Comparison of ENCODE assay signal across 18 cellular contexts in the genomic region with DNA sequence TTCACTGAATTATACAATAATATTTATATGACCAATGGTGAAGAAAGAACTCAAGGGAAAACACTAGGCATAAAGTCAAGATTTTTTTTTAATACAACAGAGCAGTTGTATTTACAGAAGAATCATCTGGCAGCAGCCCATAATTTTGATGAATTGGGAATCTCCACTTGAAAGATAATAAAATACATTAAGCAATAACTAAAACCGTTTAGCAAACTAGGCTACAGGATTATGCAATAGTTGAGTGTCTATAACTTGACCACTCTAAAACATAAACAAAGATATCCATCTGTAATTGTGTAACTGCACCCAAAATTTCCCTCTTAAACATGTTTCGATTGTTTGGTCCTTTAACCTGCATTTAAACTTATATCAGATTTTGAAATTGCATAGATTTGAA.
A peak's percentile ranks its signal among the peaks of the same experiment; 100 is the strongest.
DNase-seq lines count a peak whose midpoint lies in the region; ATAC-seq and TF ChIP-seq lines count a peak whose summit lies in the region.
"Had no signal": no experiment of that assay in that cellular context is flagged by ENCODE, and none has a peak within 500 bp of the region (broad histone marks: within the 10 kb centered on the region; RNA-seq: fewer than 3 reads in every experiment).

No MANE protein-coding gene starts in this region.

- no peaks in the 10 kb centered on the region for H3K36me3 ChIP-seq in adipocyte (ENCODE audit: control insufficient read depth, insufficient read depth, low read length, severe bottlenecking)
- H3K36me3 ChIP-seq: lower lobe of right lung, pancreas, SJCRH30, uterus had no signal

- no peaks in the 10 kb centered on the region for H3K27me3 ChIP-seq in adipocyte (replicated peaks; ENCODE audit: control insufficient read depth, insufficient read depth, low read length)
- H3K27me3 ChIP-seq: pancreas, SJCRH30, uterus had no signal

- DNase-seq in NCI-H2196 (lab: John Stamatoyannopoulos, UW; ENCODE audit: unreplicated experiment) (peak; percentile 19), NCI-H2196 treated with DMSO at 0.1 percent for 48 hours (lab: John Stamatoyannopoulos, UW; ENCODE audit: unreplicated experiment) (no peak), NCI-H1105 (lab: John Stamatoyannopoulos, UW) (peak; percentile 22), adipocyte (ENCODE audit: low read depth) (peak; percentile 81), mesothelial cell of epicardium (ENCODE audit: low spot score in 2 of 2, unreplicated experiment in 2 of 2) (no peak), D341Med (ENCODE audit: low spot score) (no peak)
- DNase-seq: activated gamma-delta T cell treated with Interleukin-2 at 50 U/mL for 16 hours; aorta; CD8-positive, alpha-beta T cell; lower lobe of right lung; pancreas; SJCRH30; stimulated activated CD4-positive, alpha-beta T cell treated with anti-CD3 and anti-CD28 coated beads, Interleukin-4, amount 100 ng/mL, for 1 hour; substantia nigra; uterus had no signal

- peaks cover 11% of the 10 kb centered on the region for H3K36me3 Mint-ChIP-seq in mesothelial cell of epicardium
- H3K36me3 Mint-ChIP-seq: CD8-positive, alpha-beta T cell had no signal

- H3K9me3 ChIP-seq in adipocyte (ENCODE audit: control insufficient read depth, low read length) = no peaks in the 10 kb centered on the region
- H3K9me3 ChIP-seq: lower lobe of right lung, pancreas, SJCRH30, uterus had no signal

- no peak overlapping the region for H3K4me3 ChIP-seq in adipocyte (ENCODE audit: low read length)
- H3K4me3 ChIP-seq: lower lobe of right lung, pancreas, SJCRH30, uterus had no signal

- TF ChIP-seq CTCF in mesothelial cell of epicardium (IDR thresholded peaks at IDR 0.05; ENCODE audit: unreplicated experiment) = no peak

- peak overlapping the region; percentile 51 for H3K27ac Mint-ChIP-seq in mesothelial cell of epicardium
- H3K27ac Mint-ChIP-seq: CD8-positive, alpha-beta T cell had no signal

- ATAC-seq in HG02884 (IDR thresholded peaks at IDR 0.05; ENCODE audit: unreplicated experiment) (no peak), HG02610 (IDR thresholded peaks at IDR 0.05; ENCODE audit: unreplicated experiment) (no peak)
- ATAC-seq: CD8-positive, alpha-beta T cell; HCT116; lower lobe of right lung; pancreas had no signal

- H3K9me3 Mint-ChIP-seq in mesothelial cell of epicardium = no peaks in the 10 kb centered on the region
- H3K9me3 Mint-ChIP-seq: CD8-positive, alpha-beta T cell had no signal

- peaks cover 6% of the 10 kb centered on the region for H3K4me1 ChIP-seq in adipocyte (ENCODE audit: control insufficient read depth, insufficient read depth, low read length)
- H3K4me1 ChIP-seq: lower lobe of right lung, pancreas, SJCRH30 had no signal

- peaks cover 80% of the 10 kb centered on the region for H3K4me1 Mint-ChIP-seq in mesothelial cell of epicardium

- H3K27me3 Mint-ChIP-seq in mesothelial cell of epicardium (ENCODE audit: low read depth) = no peaks in the 10 kb centered on the region

- no peak overlapping the region for H3K4me3 Mint-ChIP-seq in mesothelial cell of epicardium
- H3K4me3 Mint-ChIP-seq: CD8-positive, alpha-beta T cell had no signal

- no peak overlapping the region for H3K9ac ChIP-seq in adipocyte (ENCODE audit: low read length)

Comparison
In these comparisons a context has a peak if more than half of its experiments do, and no peak if none do; other contexts are left out.
1. DNase-seq: peak in NCI-H2196 (single experiment), NCI-H1105 (single experiment) and adipocyte (single experiment); none in NCI-H2196 treated with DMSO at 0.1 percent for 48 hours (single experiment), mesothelial cell of epicardium (0 of 2) and D341Med (single experiment).